ENCODE assay signal across 8 cellular contexts in genomic region chr4:83110970-83111369, GRCh38. TPM values are rescaled to one million over a fixed set of nuclear protein-coding genes. Genes with fewer than 3 reads are reported as not detected.
DNase-seq lines count a peak whose midpoint lies in the region; ATAC-seq, FAIRE-seq and TF ChIP-seq lines count a peak whose summit lies in the region.

No MANE protein-coding gene starts in this region.

- H3K9me3 ChIP-seq in A549 (no peaks in the 10 kb centered on the region), mononuclear cell (ENCODE audit: low read depth, low read length) (no peaks in the 10 kb centered on the region)

- CTCF ChIA-PET in A549 (lab: Yijun Ruan, JAX) = interaction anchor here (0.8 to 3.0 kb wide), 17 partner anchors 8 to 173 kb away, joined by 3 to 14 read pairs (median 4); partner anchors contain the start of gene COQ2

- no peak for FAIRE-seq in A549 (lab: Jason Lieb, UNC)
- FAIRE-seq in GM18507 (lab: Jason Lieb, UNC) = peak; percentile 5
- no peak for FAIRE-seq in D721Med (lab: Jason Lieb, UNC)

- no peaks in the 10 kb centered on the region for H3K27me3 Mint-ChIP-seq in activated T-helper 17 cell treated with anti-CD3 and anti-CD28 coated beads, Interleukin-2, amount 50 U/mL, for 72 hours

- peak overlapping the region; percentile 89 to 94 for H3K27ac ChIP-seq in A549

- H3K4me1 ChIP-seq in A549 = peaks cover 21% of the 10 kb centered on the region
- H3K4me1 ChIP-seq in mononuclear cell (ENCODE audit: insufficient read depth, low read length) = peaks cover 66% of the 10 kb centered on the region

- no peaks in the 10 kb centered on the region for H3K9me3 Mint-ChIP-seq in activated T-helper 17 cell treated with anti-CD3 and anti-CD28 coated beads, Interleukin-2, amount 50 U/mL, for 72 hours

- TF ChIP-seq EP300 in A549 (IDR thresholded peaks at IDR 0.05) = no peak

- peak overlapping the region; percentile 57 for H3K4me2 ChIP-seq in A549

- TF ChIP-seq POLR2A in A549 (IDR thresholded peaks at IDR 0.05; ENCODE audit: low read length) = no peak

- no peaks in the 10 kb centered on the region for H3K4me1 Mint-ChIP-seq in activated T-helper 17 cell treated with anti-CD3 and anti-CD28 coated beads, Interleukin-2, amount 50 U/mL, for 72 hours

- TF ChIP-seq RAD21 in A549 (conservative IDR thresholded peaks at IDR 0.05 in 1 of 2, IDR thresholded peaks at IDR 0.05 in 1 of 2) = no peak

- TF ChIP-seq CTCF in A549 (IDR thresholded peaks at IDR 0.05) = no peak
- TF ChIP-seq CTCF in D721Med (IDR thresholded peaks at IDR 0.05; ENCODE audit: insufficient read depth, missing control alignments) = no peak

- ATAC-seq in A549 (no peak), HG02981 (IDR thresholded peaks at IDR 0.05; ENCODE audit: unreplicated experiment) (no peak), HG03354 (IDR thresholded peaks at IDR 0.05; ENCODE audit: poor library complexity, severe bottlenecking, unreplicated experiment) (no peak)
- no peak for ATAC-seq in activated T-helper 17 cell treated with anti-CD3 and anti-CD28 coated beads, Interleukin-2, amount 50 U/mL, for 72 hours (replicated peaks)

- 44% methylated on average over 4 of the region's 4 CpGs for WGBS in A549 (ENCODE audit: missing lambda C conversion rate)

- H3K27me3 ChIP-seq in mononuclear cell (ENCODE audit: insufficient read depth, low read length) = no peaks in the 10 kb centered on the region

- peak overlapping the region; percentile 86 for H3K27ac Mint-ChIP-seq in activated T-helper 17 cell treated with anti-CD3 and anti-CD28 coated beads, Interleukin-2, amount 50 U/mL, for 72 hours

- POLR2A ChIA-PET in A549 (lab: Yijun Ruan, JAX) = interaction anchor here (0.9 to 1.3 kb wide), 5 partner anchors 35 to 173 kb away, joined by 3 to 4 read pairs (median 4); partner anchors contain the start of genes COPS4 and COQ2

- DNase-seq in A549 (ENCODE audit: low read depth in 1 of 2, low spot score in 1 of 2) (no peak), GM18507 (ENCODE audit: extremely low spot score, insufficient read length, low read depth) (no peak), D721Med (ENCODE audit: insufficient read length, low spot score) (no peak), AG08395 (ENCODE audit: low spot score) (no peak)

- H3K4me3 Mint-ChIP-seq in activated T-helper 17 cell treated with anti-CD3 and anti-CD28 coated beads, Interleukin-2, amount 50 U/mL, for 72 hours = peak overlapping the region; percentile 84

- H3K36me3 Mint-ChIP-seq in activated T-helper 17 cell treated with anti-CD3 and anti-CD28 coated beads, Interleukin-2, amount 50 U/mL, for 72 hours (ENCODE audit: low read depth) = peaks cover 21% of the 10 kb centered on the region

- no peak overlapping the region for H3K4me3 ChIP-seq in A549
- peak overlapping the region; percentile 84 for H3K4me3 ChIP-seq in mononuclear cell (ENCODE audit: low read length)

TF ChIP-seq in A549, 52 proteins besides CTCF, POLR2A, EP300 and RAD21:
- TF ChIP-seq BCL3 (IDR thresholded peaks at IDR 0.05) = no peak
- TF ChIP-seq HOXB13 (CRISPR knock-in tag; IDR thresholded peaks at IDR 0.05; ENCODE audit: low read depth) = no peak
- no peak for TF ChIP-seq FOXS1 (CRISPR knock-in tag; IDR thresholded peaks at IDR 0.05)
- no peak for TF ChIP-seq JUN (IDR thresholded peaks at IDR 0.05)
- no peak for TF ChIP-seq GATA3 (IDR thresholded peaks at IDR 0.05; ENCODE audit: borderline replicate concordance)
- TF ChIP-seq MAFK (IDR thresholded peaks at IDR 0.05; ENCODE audit: partially characterized antibody) = no peak
- TF ChIP-seq, protein P1, sequence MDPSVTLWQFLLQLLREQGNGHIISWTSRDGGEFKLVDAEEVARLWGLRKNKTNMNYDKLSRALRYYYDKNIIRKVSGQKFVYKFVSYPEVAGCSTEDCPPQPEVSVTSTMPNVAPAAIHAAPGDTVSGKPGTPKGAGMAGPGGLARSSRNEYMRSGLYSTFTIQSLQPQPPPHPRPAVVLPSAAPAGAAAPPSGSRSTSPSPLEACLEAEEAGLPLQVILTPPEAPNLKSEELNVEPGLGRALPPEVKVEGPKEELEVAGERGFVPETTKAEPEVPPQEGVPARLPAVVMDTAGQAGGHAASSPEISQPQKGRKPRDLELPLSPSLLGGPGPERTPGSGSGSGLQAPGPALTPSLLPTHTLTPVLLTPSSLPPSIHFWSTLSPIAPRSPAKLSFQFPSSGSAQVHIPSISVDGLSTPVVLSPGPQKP (IDR thresholded peaks at IDR 0.05; ENCODE audit: low read depth, low read length) = no peak
- no peak for TF ChIP-seq EHMT2 (IDR thresholded peaks at IDR 0.05; ENCODE audit: low read depth)
- TF ChIP-seq FOSL2 (IDR thresholded peaks at IDR 0.05) = no peak
- no peak for TF ChIP-seq FOSL2 (CRISPR knock-in tag; IDR thresholded peaks at IDR 0.05)
- TF ChIP-seq BHLHE40 (IDR thresholded peaks at IDR 0.05; ENCODE audit: low read depth, low read length) = no peak
- TF ChIP-seq HES2 (IDR thresholded peaks at IDR 0.05) = no peak
- TF ChIP-seq EHF (CRISPR knock-in tag; IDR thresholded peaks at IDR 0.05) = no peak
- TF ChIP-seq, protein P2, sequence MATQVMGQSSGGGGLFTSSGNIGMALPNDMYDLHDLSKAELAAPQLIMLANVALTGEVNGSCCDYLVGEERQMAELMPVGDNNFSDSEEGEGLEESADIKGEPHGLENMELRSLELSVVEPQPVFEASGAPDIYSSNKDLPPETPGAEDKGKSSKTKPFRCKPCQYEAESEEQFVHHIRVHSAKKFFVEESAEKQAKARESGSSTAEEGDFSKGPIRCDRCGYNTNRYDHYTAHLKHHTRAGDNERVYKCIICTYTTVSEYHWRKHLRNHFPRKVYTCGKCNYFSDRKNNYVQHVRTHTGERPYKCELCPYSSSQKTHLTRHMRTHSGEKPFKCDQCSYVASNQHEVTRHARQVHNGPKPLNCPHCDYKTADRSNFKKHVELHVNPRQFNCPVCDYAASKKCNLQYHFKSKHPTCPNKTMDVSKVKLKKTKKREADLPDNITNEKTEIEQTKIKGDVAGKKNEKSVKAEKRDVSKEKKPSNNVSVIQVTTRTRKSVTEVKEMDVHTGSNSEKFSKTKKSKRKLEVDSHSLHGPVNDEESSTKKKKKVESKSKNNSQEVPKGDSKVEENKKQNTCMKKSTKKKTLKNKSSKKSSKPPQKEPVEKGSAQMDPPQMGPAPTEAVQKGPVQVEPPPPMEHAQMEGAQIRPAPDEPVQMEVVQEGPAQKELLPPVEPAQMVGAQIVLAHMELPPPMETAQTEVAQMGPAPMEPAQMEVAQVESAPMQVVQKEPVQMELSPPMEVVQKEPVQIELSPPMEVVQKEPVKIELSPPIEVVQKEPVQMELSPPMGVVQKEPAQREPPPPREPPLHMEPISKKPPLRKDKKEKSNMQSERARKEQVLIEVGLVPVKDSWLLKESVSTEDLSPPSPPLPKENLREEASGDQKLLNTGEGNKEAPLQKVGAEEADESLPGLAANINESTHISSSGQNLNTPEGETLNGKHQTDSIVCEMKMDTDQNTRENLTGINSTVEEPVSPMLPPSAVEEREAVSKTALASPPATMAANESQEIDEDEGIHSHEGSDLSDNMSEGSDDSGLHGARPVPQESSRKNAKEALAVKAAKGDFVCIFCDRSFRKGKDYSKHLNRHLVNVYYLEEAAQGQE (IDR thresholded peaks at IDR 0.05) = no peak
- TF ChIP-seq RFX5 (IDR thresholded peaks at IDR 0.05) = no peak

RNA-seq across cellular contexts. Expression of gene PLAC8, which starts 3.6 kb away (rescaled TPM):
- 8.0 and 8.2 TPM in 2 replicates for polyA plus RNA-seq in A549 (2011; rRNA removed)
- 4.4 TPM in 2 replicates for polyA plus RNA-seq in A549 (2012; cell fraction: cytosol; rRNA removed)
- 1.4 and 2.5 TPM in 2 replicates for polyA plus RNA-seq in A549 (2012; cell fraction: nucleus; rRNA removed)
- polyA plus RNA-seq in A549 (2017; fragmentation: RNase III; extraction: RNeasy Plus Mini Kit Qiagen cat#74134 plus additional on column Dnase treatment) = 1.6 to 1.7 TPM (median 1.7 TPM) in 3 replicates
- polyA minus RNA-seq in A549 (2011; rRNA and poly(A)+ RNA removed) = 2.2 and 2.8 TPM in 2 replicates
- total RNA-seq in activated T-helper 17 cell treated with anti-CD3 and anti-CD28 coated beads, Interleukin-2, amount 50 U/mL, for 72 hours = 10 to 100 TPM; 19.9 to 58.9 TPM
- 354 TPM for total RNA-seq in mononuclear cell
